Comparison of ENCODE assay signal across 1 cellular context in genomic region chr3:169556349-169556870, GRCh38.
TF ChIP-seq lines count a peak whose summit lies in the region.

No MANE protein-coding gene starts in this region.

TF ChIP-seq in HEK293, 187 proteins besides CTCF, POLR2A, EP300 and RAD21 (continued from another document):
- 0 out of 2 replicates have a peak, but pooled peaks have one; percentile 45 for TF ChIP-seq ZNF423 (tag by site-specific recombination; IDR thresholded peaks at IDR 0.05)
- TF ChIP-seq ZBTB49 (tag by site-specific recombination; IDR thresholded peaks at IDR 0.05; ENCODE audit: low read depth) = no peak
- no peak for TF ChIP-seq ZNF521 (tag by site-specific recombination; IDR thresholded peaks at IDR 0.05)
- no peak for TF ChIP-seq RBAK (tag by site-specific recombination; IDR thresholded peaks at IDR 0.05)
- TF ChIP-seq ZNF514 (tag by site-specific recombination; IDR thresholded peaks at IDR 0.05) = no peak
- TF ChIP-seq ZNF623 (tag by site-specific recombination; IDR thresholded peaks at IDR 0.05) = no peak
- no peak for TF ChIP-seq ZNF571 (tag by site-specific recombination; IDR thresholded peaks at IDR 0.05)
- TF ChIP-seq, protein P1, sequence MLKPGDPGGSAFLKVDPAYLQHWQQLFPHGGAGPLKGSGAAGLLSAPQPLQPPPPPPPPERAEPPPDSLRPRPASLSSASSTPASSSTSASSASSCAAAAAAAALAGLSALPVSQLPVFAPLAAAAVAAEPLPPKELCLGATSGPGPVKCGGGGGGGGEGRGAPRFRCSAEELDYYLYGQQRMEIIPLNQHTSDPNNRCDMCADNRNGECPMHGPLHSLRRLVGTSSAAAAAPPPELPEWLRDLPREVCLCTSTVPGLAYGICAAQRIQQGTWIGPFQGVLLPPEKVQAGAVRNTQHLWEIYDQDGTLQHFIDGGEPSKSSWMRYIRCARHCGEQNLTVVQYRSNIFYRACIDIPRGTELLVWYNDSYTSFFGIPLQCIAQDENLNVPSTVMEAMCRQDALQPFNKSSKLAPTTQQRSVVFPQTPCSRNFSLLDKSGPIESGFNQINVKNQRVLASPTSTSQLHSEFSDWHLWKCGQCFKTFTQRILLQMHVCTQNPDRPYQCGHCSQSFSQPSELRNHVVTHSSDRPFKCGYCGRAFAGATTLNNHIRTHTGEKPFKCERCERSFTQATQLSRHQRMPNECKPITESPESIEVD (tag by site-specific recombination; IDR thresholded peaks at IDR 0.05) = no peak
- peak; percentile 94; the same call in 1 of the 2 replicates for TF ChIP-seq MZF1 (tag by site-specific recombination; IDR thresholded peaks at IDR 0.05; ENCODE audit: borderline replicate concordance)
- no peak for TF ChIP-seq ZNF114 (tag by site-specific recombination; IDR thresholded peaks at IDR 0.05)
